ENCODE assay signal across 1 cellular context in the genomic region with DNA sequence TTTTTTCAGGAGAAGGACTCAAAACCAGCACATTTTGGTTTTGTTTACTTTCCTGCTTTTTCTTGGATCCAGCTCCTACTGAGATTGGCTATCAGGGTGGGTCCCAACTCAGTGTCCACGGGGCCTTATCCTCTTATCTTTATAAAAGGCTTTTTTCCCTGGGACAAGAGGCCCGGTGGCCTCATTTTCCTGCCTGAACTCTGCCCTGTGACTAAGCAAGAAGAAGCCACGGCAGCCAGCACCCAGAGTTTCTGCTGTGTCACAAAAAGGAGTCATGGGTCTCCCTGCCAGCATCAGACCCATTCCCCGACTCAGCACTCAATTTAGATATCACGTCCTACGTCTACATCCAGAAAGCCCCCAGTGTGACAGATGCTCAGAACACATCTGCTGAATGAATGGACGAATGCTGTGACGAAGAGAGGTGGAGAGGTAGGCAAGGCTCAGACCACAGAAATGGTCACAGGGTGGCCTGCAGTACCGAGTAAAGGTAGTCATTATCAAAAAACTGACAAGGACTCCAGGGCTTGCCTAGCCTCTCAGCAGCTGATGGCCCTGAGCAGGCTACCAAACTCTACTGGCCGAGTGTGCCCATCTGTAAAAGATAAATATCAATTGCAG.
TF ChIP-seq lines count a peak whose summit lies in the region.

No MANE protein-coding gene starts in this region.

TF ChIP-seq in HepG2, 621 proteins besides CTCF, POLR2A, EP300 and RAD21 (continued from another document and continues in another):
- TF ChIP-seq, protein P1, sequence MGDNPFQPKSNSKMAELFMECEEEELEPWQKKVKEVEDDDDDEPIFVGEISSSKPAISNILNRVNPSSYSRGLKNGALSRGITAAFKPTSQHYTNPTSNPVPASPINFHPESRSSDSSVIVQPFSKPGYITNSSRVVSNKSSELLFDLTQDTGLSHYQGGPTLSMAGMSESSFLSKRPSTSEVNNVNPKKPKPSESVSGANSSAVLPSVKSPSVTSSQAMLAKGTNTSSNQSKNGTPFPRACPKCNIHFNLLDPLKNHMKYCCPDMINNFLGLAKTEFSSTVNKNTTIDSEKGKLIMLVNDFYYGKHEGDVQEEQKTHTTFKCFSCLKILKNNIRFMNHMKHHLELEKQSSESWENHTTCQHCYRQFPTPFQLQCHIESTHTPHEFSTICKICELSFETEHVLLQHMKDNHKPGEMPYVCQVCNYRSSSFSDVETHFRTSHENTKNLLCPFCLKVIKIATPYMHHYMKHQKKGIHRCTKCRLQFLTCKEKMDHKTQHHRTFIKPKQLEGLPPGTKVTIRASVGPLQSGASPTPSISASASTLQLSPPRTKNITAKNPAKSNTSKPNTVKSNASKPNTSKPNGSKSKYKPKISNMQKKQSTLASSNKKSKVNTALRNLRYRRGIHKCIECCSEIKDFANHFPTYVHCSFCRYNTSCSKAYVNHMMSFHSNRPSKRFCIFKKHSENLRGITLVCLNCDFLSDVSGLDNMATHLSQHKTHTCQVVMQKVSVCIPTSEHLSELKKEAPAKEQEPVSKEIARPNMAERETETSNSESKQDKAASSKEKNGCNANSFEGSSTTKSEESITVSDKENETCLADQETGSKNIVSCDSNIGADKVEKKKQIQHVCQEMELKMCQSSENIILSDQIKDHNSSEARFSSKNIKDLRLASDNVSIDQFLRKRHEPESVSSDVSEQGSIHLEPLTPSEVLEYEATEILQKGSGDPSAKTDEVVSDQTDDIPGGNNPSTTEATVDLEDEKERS (CRISPR knock-in tag; IDR thresholded peaks at IDR 0.05): 0 out of 2 replicates have a peak, but pooled peaks have one; percentile 58
- TF ChIP-seq ZNF282 (IDR thresholded peaks at IDR 0.05; ENCODE audit: partially characterized antibody) (no peak), PITX1 (CRISPR knock-in tag; IDR thresholded peaks at IDR 0.05) (peak; percentile 73; the same call in 1 of the 2 replicates), FOXJ3 (CRISPR knock-in tag; IDR thresholded peaks at IDR 0.05; ENCODE audit: borderline replicate concordance) (peak; percentile 50; the same call in 1 of the 2 replicates), ZBTB7A (CRISPR knock-in tag; IDR thresholded peaks at IDR 0.05) (peak; percentile 51; the same call in 1 of the 2 replicates), TEF (CRISPR knock-in tag; IDR thresholded peaks at IDR 0.05) (no peak), SMARCC2 (IDR thresholded peaks at IDR 0.05) (no peak), ZMYM4 (CRISPR knock-in tag; IDR thresholded peaks at IDR 0.05) (peak; percentile 32), ZNF276 (CRISPR knock-in tag; IDR thresholded peaks at IDR 0.05; ENCODE audit: low read depth) (no peak), ZNF253 (CRISPR knock-in tag; IDR thresholded peaks at IDR 0.05; ENCODE audit: borderline replicate concordance) (no peak), ZNF383 (CRISPR knock-in tag; IDR thresholded peaks at IDR 0.05; ENCODE audit: borderline replicate concordance) (no peak), PHF21A (CRISPR knock-in tag; IDR thresholded peaks at IDR 0.05) (peak; percentile 100), PPARG (CRISPR knock-in tag; conservative IDR thresholded peaks at IDR 0.05) (peak; percentile 30; the same call in 1 of the 2 replicates), JUN (CRISPR knock-in tag; IDR thresholded peaks at IDR 0.05) (no peak; the same call in 1 of the 2 replicates), SAFB2 (CRISPR knock-in tag; IDR thresholded peaks at IDR 0.05; ENCODE audit: borderline replicate concordance, low read depth) (no peak), SP2 (CRISPR knock-in tag; IDR thresholded peaks at IDR 0.05) (no peak), POLR2AphosphoS5 (IDR thresholded peaks at IDR 0.05; ENCODE audit: low read depth, low read length) (no peak), ELF1 (CRISPR knock-in tag; IDR thresholded peaks at IDR 0.05) (peak; percentile 22; the same call in 1 of the 2 replicates), REXO4 (CRISPR knock-in tag; IDR thresholded peaks at IDR 0.05; ENCODE audit: borderline replicate concordance) (no peak), HNF4A (CRISPR knock-in tag; IDR thresholded peaks at IDR 0.05) (peak; percentile 92), HOXA5 (CRISPR knock-in tag; IDR thresholded peaks at IDR 0.05) (peak; percentile 38; the same call in 1 of the 2 replicates), ZMYM2 (CRISPR knock-in tag; IDR thresholded peaks at IDR 0.05) (0 out of 2 replicates have a peak, but pooled peaks have one; percentile 22), GFI1 (CRISPR knock-in tag; IDR thresholded peaks at IDR 0.05; ENCODE audit: borderline replicate concordance) (peak; percentile 85; the same call in 1 of the 2 replicates), RXRB (CRISPR knock-in tag; IDR thresholded peaks at IDR 0.05; ENCODE audit: borderline replicate concordance) (peak; percentile 81; the same call in 1 of the 2 replicates), MAFF (IDR thresholded peaks at IDR 0.05; ENCODE audit: low read depth, low read length) (peak; percentile 94), TBX2 (CRISPR knock-in tag; IDR thresholded peaks at IDR 0.05; ENCODE audit: borderline replicate concordance) (peak; percentile 65; the same call in 1 of the 2 replicates), RCOR2 (CRISPR knock-in tag; IDR thresholded peaks at IDR 0.05) (0 out of 2 replicates have a peak, but pooled peaks have one; percentile 58), JUND (CRISPR knock-in tag; IDR thresholded peaks at IDR 0.05) (peak; percentile 12; the same call in 1 of the 2 replicates), SALL1 (CRISPR knock-in tag; IDR thresholded peaks at IDR 0.05) (peak; percentile 79), MIXL1 (CRISPR knock-in tag; IDR thresholded peaks at IDR 0.05) (no peak), SNAPC2 (CRISPR knock-in tag; IDR thresholded peaks at IDR 0.05) (no peak)
- TF ChIP-seq, protein P2, sequence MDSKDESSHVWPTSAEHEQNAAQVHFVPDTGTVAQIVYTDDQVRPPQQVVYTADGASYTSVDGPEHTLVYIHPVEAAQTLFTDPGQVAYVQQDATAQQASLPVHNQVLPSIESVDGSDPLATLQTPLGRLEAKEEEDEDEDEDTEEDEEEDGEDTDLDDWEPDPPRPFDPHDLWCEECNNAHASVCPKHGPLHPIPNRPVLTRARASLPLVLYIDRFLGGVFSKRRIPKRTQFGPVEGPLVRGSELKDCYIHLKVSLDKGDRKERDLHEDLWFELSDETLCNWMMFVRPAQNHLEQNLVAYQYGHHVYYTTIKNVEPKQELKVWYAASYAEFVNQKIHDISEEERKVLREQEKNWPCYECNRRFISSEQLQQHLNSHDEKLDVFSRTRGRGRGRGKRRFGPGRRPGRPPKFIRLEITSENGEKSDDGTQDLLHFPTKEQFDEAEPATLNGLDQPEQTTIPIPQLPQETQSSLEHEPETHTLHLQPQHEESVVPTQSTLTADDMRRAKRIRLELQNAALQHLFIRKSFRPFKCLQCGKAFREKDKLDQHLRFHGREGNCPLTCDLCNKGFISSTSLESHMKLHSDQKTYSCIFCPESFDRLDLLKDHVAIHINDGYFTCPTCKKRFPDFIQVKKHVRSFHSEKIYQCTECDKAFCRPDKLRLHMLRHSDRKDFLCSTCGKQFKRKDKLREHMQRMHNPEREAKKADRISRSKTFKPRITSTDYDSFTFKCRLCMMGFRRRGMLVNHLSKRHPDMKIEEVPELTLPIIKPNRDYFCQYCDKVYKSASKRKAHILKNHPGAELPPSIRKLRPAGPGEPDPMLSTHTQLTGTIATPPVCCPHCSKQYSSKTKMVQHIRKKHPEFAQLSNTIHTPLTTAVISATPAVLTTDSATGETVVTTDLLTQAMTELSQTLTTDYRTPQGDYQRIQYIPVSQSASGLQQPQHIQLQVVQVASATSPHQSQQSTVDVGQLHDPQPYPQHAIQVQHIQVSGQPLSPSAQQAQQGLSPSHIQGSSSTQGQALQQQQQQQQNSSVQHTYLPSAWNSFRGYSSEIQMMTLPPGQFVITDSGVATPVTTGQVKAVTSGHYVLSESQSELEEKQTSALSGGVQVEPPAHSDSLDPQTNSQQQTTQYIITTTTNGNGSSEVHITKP (CRISPR knock-in tag; IDR thresholded peaks at IDR 0.05; ENCODE audit: low read depth): 0 out of 2 replicates have a peak, but pooled peaks have one; percentile 50
- TF ChIP-seq, protein P3, sequence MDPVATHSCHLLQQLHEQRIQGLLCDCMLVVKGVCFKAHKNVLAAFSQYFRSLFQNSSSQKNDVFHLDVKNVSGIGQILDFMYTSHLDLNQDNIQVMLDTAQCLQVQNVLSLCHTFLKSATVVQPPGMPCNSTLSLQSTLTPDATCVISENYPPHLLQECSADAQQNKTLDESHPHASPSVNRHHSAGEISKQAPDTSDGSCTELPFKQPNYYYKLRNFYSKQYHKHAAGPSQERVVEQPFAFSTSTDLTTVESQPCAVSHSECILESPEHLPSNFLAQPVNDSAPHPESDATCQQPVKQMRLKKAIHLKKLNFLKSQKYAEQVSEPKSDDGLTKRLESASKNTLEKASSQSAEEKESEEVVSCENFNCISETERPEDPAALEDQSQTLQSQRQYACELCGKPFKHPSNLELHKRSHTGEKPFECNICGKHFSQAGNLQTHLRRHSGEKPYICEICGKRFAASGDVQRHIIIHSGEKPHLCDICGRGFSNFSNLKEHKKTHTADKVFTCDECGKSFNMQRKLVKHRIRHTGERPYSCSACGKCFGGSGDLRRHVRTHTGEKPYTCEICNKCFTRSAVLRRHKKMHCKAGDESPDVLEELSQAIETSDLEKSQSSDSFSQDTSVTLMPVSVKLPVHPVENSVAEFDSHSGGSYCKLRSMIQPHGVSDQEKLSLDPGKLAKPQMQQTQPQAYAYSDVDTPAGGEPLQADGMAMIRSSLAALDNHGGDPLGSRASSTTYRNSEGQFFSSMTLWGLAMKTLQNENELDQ (CRISPR knock-in tag; IDR thresholded peaks at IDR 0.05; ENCODE audit: borderline replicate concordance): no peak
- TF ChIP-seq, protein P4, sequence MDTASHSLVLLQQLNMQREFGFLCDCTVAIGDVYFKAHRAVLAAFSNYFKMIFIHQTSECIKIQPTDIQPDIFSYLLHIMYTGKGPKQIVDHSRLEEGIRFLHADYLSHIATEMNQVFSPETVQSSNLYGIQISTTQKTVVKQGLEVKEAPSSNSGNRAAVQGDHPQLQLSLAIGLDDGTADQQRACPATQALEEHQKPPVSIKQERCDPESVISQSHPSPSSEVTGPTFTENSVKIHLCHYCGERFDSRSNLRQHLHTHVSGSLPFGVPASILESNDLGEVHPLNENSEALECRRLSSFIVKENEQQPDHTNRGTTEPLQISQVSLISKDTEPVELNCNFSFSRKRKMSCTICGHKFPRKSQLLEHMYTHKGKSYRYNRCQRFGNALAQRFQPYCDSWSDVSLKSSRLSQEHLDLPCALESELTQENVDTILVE (CRISPR knock-in tag; IDR thresholded peaks at IDR 0.05): 0 out of 2 replicates have a peak, but pooled peaks have one; percentile 22
- TF ChIP-seq, protein P5, sequence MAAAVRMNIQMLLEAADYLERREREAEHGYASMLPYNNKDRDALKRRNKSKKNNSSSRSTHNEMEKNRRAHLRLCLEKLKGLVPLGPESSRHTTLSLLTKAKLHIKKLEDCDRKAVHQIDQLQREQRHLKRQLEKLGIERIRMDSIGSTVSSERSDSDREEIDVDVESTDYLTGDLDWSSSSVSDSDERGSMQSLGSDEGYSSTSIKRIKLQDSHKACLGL (CRISPR knock-in tag; IDR thresholded peaks at IDR 0.05): no peak
- TF ChIP-seq, protein P6, sequence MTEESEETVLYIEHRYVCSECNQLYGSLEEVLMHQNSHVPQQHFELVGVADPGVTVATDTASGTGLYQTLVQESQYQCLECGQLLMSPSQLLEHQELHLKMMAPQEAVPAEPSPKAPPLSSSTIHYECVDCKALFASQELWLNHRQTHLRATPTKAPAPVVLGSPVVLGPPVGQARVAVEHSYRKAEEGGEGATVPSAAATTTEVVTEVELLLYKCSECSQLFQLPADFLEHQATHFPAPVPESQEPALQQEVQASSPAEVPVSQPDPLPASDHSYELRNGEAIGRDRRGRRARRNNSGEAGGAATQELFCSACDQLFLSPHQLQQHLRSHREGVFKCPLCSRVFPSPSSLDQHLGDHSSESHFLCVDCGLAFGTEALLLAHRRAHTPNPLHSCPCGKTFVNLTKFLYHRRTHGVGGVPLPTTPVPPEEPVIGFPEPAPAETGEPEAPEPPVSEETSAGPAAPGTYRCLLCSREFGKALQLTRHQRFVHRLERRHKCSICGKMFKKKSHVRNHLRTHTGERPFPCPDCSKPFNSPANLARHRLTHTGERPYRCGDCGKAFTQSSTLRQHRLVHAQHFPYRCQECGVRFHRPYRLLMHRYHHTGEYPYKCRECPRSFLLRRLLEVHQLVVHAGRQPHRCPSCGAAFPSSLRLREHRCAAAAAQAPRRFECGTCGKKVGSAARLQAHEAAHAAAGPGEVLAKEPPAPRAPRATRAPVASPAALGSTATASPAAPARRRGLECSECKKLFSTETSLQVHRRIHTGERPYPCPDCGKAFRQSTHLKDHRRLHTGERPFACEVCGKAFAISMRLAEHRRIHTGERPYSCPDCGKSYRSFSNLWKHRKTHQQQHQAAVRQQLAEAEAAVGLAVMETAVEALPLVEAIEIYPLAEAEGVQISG (CRISPR knock-in tag; IDR thresholded peaks at IDR 0.05): peak; percentile 64
- TF ChIP-seq, protein P7, sequence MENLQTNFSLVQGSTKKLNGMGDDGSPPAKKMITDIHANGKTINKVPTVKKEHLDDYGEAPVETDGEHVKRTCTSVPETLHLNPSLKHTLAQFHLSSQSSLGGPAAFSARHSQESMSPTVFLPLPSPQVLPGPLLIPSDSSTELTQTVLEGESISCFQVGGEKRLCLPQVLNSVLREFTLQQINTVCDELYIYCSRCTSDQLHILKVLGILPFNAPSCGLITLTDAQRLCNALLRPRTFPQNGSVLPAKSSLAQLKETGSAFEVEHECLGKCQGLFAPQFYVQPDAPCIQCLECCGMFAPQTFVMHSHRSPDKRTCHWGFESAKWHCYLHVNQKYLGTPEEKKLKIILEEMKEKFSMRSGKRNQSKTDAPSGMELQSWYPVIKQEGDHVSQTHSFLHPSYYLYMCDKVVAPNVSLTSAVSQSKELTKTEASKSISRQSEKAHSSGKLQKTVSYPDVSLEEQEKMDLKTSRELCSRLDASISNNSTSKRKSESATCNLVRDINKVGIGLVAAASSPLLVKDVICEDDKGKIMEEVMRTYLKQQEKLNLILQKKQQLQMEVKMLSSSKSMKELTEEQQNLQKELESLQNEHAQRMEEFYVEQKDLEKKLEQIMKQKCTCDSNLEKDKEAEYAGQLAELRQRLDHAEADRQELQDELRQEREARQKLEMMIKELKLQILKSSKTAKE (CRISPR knock-in tag; IDR thresholded peaks at IDR 0.05; ENCODE audit: borderline replicate concordance): no peak
